In genomic region chr4:67167849-67168248, GRCh38 we compare ENCODE assay signal across 27 cellular contexts.
"Had no signal": no experiment of that assay in that cellular context is flagged by ENCODE, and none has a peak within 500 bp of the region (broad histone marks: within the 10 kb centered on the region; RNA-seq: fewer than 3 reads in every experiment).

No MANE protein-coding gene starts in this region.

- H3K9me3 Mint-ChIP-seq: activated naive CD4-positive, alpha-beta T cell treated with anti-CD3 and anti-CD28 coated beads, Interleukin-2, amount 10 ng/mL, durations not matched to agents 7 days and 5 days; activated naive CD8-positive, alpha-beta T cell treated with anti-CD3 and anti-CD28 coated beads, Interleukin-2, amount 10 ng/mL, durations not matched to agents 7 days and 5 days; T-helper 1 cell treated with Interleukin-12 subunit alpha and Interleukin-12 subunit beta and Interleukin-4 antibody, amounts not matched to agents 30 μg/mL and 1 μg/mL, for 36 hours had no signal

- H3K27me3 Mint-ChIP-seq: activated naive CD4-positive, alpha-beta T cell treated with anti-CD3 and anti-CD28 coated beads, Interleukin-2, amount 10 ng/mL, durations not matched to agents 7 days and 5 days; activated naive CD8-positive, alpha-beta T cell treated with anti-CD3 and anti-CD28 coated beads, Interleukin-2, amount 10 ng/mL, durations not matched to agents 7 days and 5 days; effector memory CD8-positive, alpha-beta T cell had no signal

- ATAC-seq: activated CD4-positive, CD25-positive, alpha-beta regulatory T cell treated with anti-CD3 and anti-CD28 coated beads, Interleukin-2, amount 50 U/mL, for 24 hours; effector memory CD8-positive, alpha-beta T cell; lower lobe of right lung; right cardiac atrium had no signal

- H3K4me1 ChIP-seq: lower lobe of right lung, spleen, tibial nerve had no signal

- H3K4me3 ChIP-seq: lower lobe of right lung, spleen, tibial nerve had no signal

- H3K27me3 ChIP-seq: brain microvascular endothelial cell, spleen, tibial nerve had no signal

- H3K4me1 Mint-ChIP-seq: activated naive CD4-positive, alpha-beta T cell treated with anti-CD3 and anti-CD28 coated beads, Interleukin-2, amount 10 ng/mL, durations not matched to agents 7 days and 5 days; activated naive CD8-positive, alpha-beta T cell treated with anti-CD3 and anti-CD28 coated beads, Interleukin-2, amount 10 ng/mL, durations not matched to agents 7 days and 5 days; immature natural killer cell; nephron had no signal

- H3K36me3 Mint-ChIP-seq: activated naive CD4-positive, alpha-beta T cell treated with anti-CD3 and anti-CD28 coated beads, Interleukin-2, amount 10 ng/mL, durations not matched to agents 7 days and 5 days; activated naive CD8-positive, alpha-beta T cell treated with anti-CD3 and anti-CD28 coated beads, Interleukin-2, amount 10 ng/mL, durations not matched to agents 7 days and 5 days; immature natural killer cell had no signal

- H3K9me3 ChIP-seq: lower lobe of right lung, tibial nerve had no signal

- H3K4me3 Mint-ChIP-seq: activated naive CD4-positive, alpha-beta T cell treated with anti-CD3 and anti-CD28 coated beads, Interleukin-2, amount 10 ng/mL, durations not matched to agents 7 days and 5 days; activated naive CD8-positive, alpha-beta T cell treated with anti-CD3 and anti-CD28 coated beads, Interleukin-2, amount 10 ng/mL, durations not matched to agents 7 days and 5 days; activated T-helper 1 cell treated with anti-CD3 and anti-CD28 coated beads, Interleukin-12 subunit alpha, Interleukin-12 subunit beta, Interleukin-2, Interleukin-4 antibody, amounts not matched to agents 30 ng/mL and 10 ng/mL and 1 ng/mL, durations not matched to agents 14 hours and 24 hours and 36 hours; effector memory CD8-positive, alpha-beta T cell; immature natural killer cell; nephron; T-helper 1 cell treated with Interleukin-12 subunit alpha and Interleukin-12 subunit beta and Interleukin-4 antibody, amounts not matched to agents 30 μg/mL and 1 μg/mL, for 36 hours had no signal

- DNase-seq: activated CD4-positive, alpha-beta T cell treated with anti-CD3 and anti-CD28 coated beads for 48 hours; activated CD4-positive, alpha-beta T cell treated with anti-CD3 and anti-CD28 coated beads, Interleukin-2, amount 50 U/mL, for 48 hours; activated CD8-positive, alpha-beta memory T cell treated with anti-CD3 and anti-CD28 coated beads, Interleukin-2, amount 50 U/mL, for 4 hours; activated effector memory CD4-positive, alpha-beta T cell treated with anti-CD3 and anti-CD28 coated beads, Interleukin-2, amount 50 U/mL, for 16 hours; activated naive CD4-positive, alpha-beta T cell treated with anti-CD3 and anti-CD28 coated beads, Interleukin-2, amount 10 ng/mL, durations not matched to agents 7 days and 5 days; activated naive CD8-positive, alpha-beta T cell treated with anti-CD3 and anti-CD28 coated beads, Interleukin-2, amount 10 ng/mL, durations not matched to agents 7 days and 5 days; activated T-cell treated with anti-CD3 and anti-CD28 coated beads, Interleukin-2, amount 50 U/mL, for 1 hour; brain microvascular endothelial cell; caudate nucleus; cortex of kidney; effector memory CD8-positive, alpha-beta T cell; erythroblast; head of caudate nucleus; hippocampal formation; immature natural killer cell; lower lobe of right lung; posterior cingulate gyrus; right cardiac atrium; spleen; stimulated activated naive CD4-positive, alpha-beta T cell treated with Interleukin-2 at 50 U/mL for 16 hours; T-helper 9 cell had no signal

- H3K27ac ChIP-seq: brain microvascular endothelial cell, lower lobe of right lung, spleen, tibial nerve, VCaP had no signal

- H3K27ac Mint-ChIP-seq: activated naive CD4-positive, alpha-beta T cell treated with anti-CD3 and anti-CD28 coated beads, Interleukin-2, amount 10 ng/mL, durations not matched to agents 7 days and 5 days; activated naive CD8-positive, alpha-beta T cell treated with anti-CD3 and anti-CD28 coated beads, Interleukin-2, amount 10 ng/mL, durations not matched to agents 7 days and 5 days; activated T-helper 1 cell treated with anti-CD3 and anti-CD28 coated beads, Interleukin-12 subunit alpha, Interleukin-12 subunit beta, Interleukin-2, Interleukin-4 antibody, amounts not matched to agents 30 ng/mL and 10 ng/mL and 1 ng/mL, durations not matched to agents 14 hours and 24 hours and 36 hours; effector memory CD8-positive, alpha-beta T cell; immature natural killer cell; nephron; T-helper 1 cell treated with Interleukin-12 subunit alpha and Interleukin-12 subunit beta and Interleukin-4 antibody, amounts not matched to agents 30 μg/mL and 1 μg/mL, for 36 hours had no signal

- H3K36me3 ChIP-seq: brain microvascular endothelial cell, lower lobe of right lung, spleen, tibial nerve had no signal
